ENCODE assay signal across 8 cellular contexts in the genomic region with DNA sequence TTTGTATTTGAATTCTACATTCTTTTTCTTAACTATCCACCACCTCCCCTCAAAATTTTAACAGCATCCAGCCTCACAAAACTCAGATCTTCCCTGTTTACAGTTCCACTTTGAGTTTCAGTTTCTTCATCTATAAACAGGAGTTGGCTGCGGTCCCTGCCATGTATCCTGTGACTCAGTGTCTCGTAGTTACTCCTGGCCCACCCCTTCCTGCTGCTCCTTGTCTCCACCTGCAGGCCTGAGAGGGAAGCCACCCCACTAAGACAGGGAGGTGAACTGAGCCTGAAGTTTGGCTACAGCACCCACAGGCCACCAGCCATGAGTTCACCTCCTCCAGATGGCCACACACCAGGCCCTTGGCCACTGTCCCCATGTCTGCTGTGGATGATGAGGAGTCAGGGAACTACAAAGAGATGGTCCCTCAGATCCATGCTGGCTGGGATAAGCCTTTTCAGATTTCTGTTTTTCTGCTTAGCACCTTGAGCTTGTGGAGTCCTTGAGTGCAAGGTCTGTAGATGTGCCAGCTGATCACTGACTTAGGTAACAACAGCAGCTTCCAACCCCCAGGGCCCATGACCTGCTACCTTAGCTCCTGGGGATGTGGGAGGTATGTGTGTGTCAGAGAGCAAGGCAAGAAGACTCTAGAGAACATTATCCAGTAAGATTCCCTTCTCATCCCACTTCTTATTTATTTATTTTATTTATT. TPM values are rescaled to one million over a fixed set of nuclear protein-coding genes. Genes with fewer than 3 reads are reported as not detected.
A peak's percentile ranks its signal among the peaks of the same experiment; 100 is the strongest.
DNase-seq lines count a peak whose midpoint lies in the region; ATAC-seq and TF ChIP-seq lines count a peak whose summit lies in the region.

No MANE protein-coding gene starts in this region.

- no peak overlapping the region for H4K8ac ChIP-seq in mesendoderm (ENCODE audit: low read depth, low read length)

- no peaks in the 10 kb centered on the region for H3K9me2 ChIP-seq in GM23338 (ENCODE audit: insufficient read depth)

- no peaks in the 10 kb centered on the region for H3K36me3 ChIP-seq in CD4-positive, alpha-beta memory T cell (ENCODE audit: insufficient read depth, low read length)
- H3K36me3 ChIP-seq in GM23338 (ENCODE audit: insufficient read depth), result no peaks in the 10 kb centered on the region
- H3K36me3 ChIP-seq in mesendoderm (ENCODE audit: control insufficient read depth, insufficient read depth, low read length), result no peaks in the 10 kb centered on the region
- no peaks in the 10 kb centered on the region for H3K36me3 ChIP-seq in ovary

- no peak overlapping the region for H3K56ac ChIP-seq in mesendoderm (ENCODE audit: low read length)

- H3K4me1 ChIP-seq in CD4-positive, alpha-beta memory T cell (ENCODE audit: insufficient read depth, low read length), result no peaks in the 10 kb centered on the region
- H3K4me1 ChIP-seq in GM23338 (ENCODE audit: insufficient read depth) (no peaks in the 10 kb centered on the region), mesendoderm (ENCODE audit: control insufficient read depth, low read depth, low read length) (no peaks in the 10 kb centered on the region), ovary (ENCODE audit: insufficient read depth) (no peaks in the 10 kb centered on the region)

- H3K4me1 Mint-ChIP-seq in CD4-positive, alpha-beta memory T cell, result peaks cover 4 to 6% (median 5%) of the 10 kb centered on the region in 4 donors
- H3K4me1 Mint-ChIP-seq in GM23338, result no peaks in the 10 kb centered on the region

- no peak for TF ChIP-seq POLR2A in ovary (IDR thresholded peaks at IDR 0.05)

- peaks cover 8% of the 10 kb centered on the region for H3K27me3 ChIP-seq in CD4-positive, alpha-beta memory T cell (ENCODE audit: insufficient read depth, low read length)
- H3K27me3 ChIP-seq in GM23338 (ENCODE audit: insufficient read depth) (no peaks in the 10 kb centered on the region), mesendoderm (ENCODE audit: insufficient read depth, low read length, poor library complexity) (no peaks in the 10 kb centered on the region), ovary (no peaks in the 10 kb centered on the region)

- H2AK5ac ChIP-seq in mesendoderm (ENCODE audit: low read length), result no peak overlapping the region

- peak; percentile 69; the same call in 2 of the 3 replicates for ATAC-seq in GM23338

- H3K9me3 Mint-ChIP-seq in CD4-positive, alpha-beta memory T cell, result no peaks in the 10 kb centered on the region
- no peaks in the 10 kb centered on the region for H3K9me3 Mint-ChIP-seq in GM23338

- H3K4me3 Mint-ChIP-seq in CD4-positive, alpha-beta memory T cell, result peak overlapping the region in 3 of 8 donors; percentile 11 to 66 (median 34)
- H3K4me3 Mint-ChIP-seq in GM23338, result no peak overlapping the region

- H3K9me3 ChIP-seq in CD4-positive, alpha-beta memory T cell (ENCODE audit: control insufficient read depth in 1 of 2, low read length in 2 of 2), result no peaks in the 10 kb centered on the region
- H3K9me3 ChIP-seq in ovary, result no peaks in the 10 kb centered on the region

- H3K4ac ChIP-seq in mesendoderm (ENCODE audit: low read depth, low read length), result no peak overlapping the region

- H3K4me2 ChIP-seq in GM23338 (no peak overlapping the region), mesendoderm (ENCODE audit: low read length) (no peak overlapping the region)

- CTCF ChIA-PET in CD4-positive, alpha-beta memory T cell (lab: Charles Lee; ENCODE audit: partially characterized antibody), result interaction anchor here (0.8 to 1.7 kb wide), 3 partner anchors 11 to 546 kb away, joined by 3 to 5 read pairs (median 4); a partner anchor contains a TSS

- no peak overlapping the region for H4K5ac ChIP-seq in mesendoderm (ENCODE audit: low read length)

- no peaks in the 10 kb centered on the region for H4K20me1 ChIP-seq in GM23338 (replicated peaks; ENCODE audit: insufficient read depth)

- no peaks in the 10 kb centered on the region for H3K79me1 ChIP-seq in mesendoderm (ENCODE audit: low read length)

- H3K27ac Mint-ChIP-seq in CD4-positive, alpha-beta memory T cell, result peak overlapping the region in 3 of 7 donors; percentile 30 to 77 (median 36)
- no peak overlapping the region for H3K27ac Mint-ChIP-seq in GM23338

- no peak overlapping the region for H2BK120ac ChIP-seq in mesendoderm (ENCODE audit: low read depth, low read length)

- H2BK15ac ChIP-seq in mesendoderm (replicated peaks; ENCODE audit: low read depth), result no peak overlapping the region

- H3K27ac ChIP-seq in CD4-positive, alpha-beta memory T cell (ENCODE audit: low read depth, low read length), result no peak overlapping the region
- no peak overlapping the region for H3K27ac ChIP-seq in GM23338 (ENCODE audit: low read depth)
- H3K27ac ChIP-seq in mesendoderm (ENCODE audit: low read depth, low read length), result no peak overlapping the region
- H3K27ac ChIP-seq in coronary artery, result peak overlapping the region in 1 of 2 donors; percentile 60
- no peak overlapping the region for H3K27ac ChIP-seq in ovary

- no peak overlapping the region for H3K4me3 ChIP-seq in CD4-positive, alpha-beta memory T cell (ENCODE audit: low read length in 2 of 2)
- no peak overlapping the region for H3K4me3 ChIP-seq in GM23338
- no peak overlapping the region for H3K4me3 ChIP-seq in mesendoderm (ENCODE audit: low read length)
- no peak overlapping the region for H3K4me3 ChIP-seq in coronary artery
- no peak overlapping the region for H3K4me3 ChIP-seq in ovary

- no peaks in the 10 kb centered on the region for H3K27me3 Mint-ChIP-seq in CD4-positive, alpha-beta memory T cell
- H3K27me3 Mint-ChIP-seq in GM23338 (ENCODE audit: insufficient read depth, low read depth, poor library complexity), result peaks cover 7% of the 10 kb centered on the region

- no peak overlapping the region for H3K23ac ChIP-seq in mesendoderm (ENCODE audit: low read length)

- no CpG with 5 or more reads among the region's 2 CpGs for WGBS in mesendoderm (ENCODE audit: extremely low coverage, insufficient coverage, low lambda C conversion rate)
- 50 to 57% (median 54%) methylated on average over 2 of the region's 2 CpGs for WGBS in ovary, 3 donors

- H3K79me2 ChIP-seq in GM23338 (replicated peaks; ENCODE audit: insufficient read depth) (no peaks in the 10 kb centered on the region), mesendoderm (ENCODE audit: control insufficient read depth, insufficient read depth, low read length) (no peaks in the 10 kb centered on the region)

- POLR2A ChIA-PET in CD4-positive, alpha-beta memory T cell (lab: Charles Lee; ENCODE audit: partially characterized antibody), result no interaction called here

- H3K9ac ChIP-seq in mesendoderm (ENCODE audit: low read length), result no peak overlapping the region

- TF ChIP-seq CTCF in GM23338 (conservative IDR thresholded peaks at IDR 0.05; ENCODE audit: low read depth in 2 of 2), result peak; percentile 59 to 76
- TF ChIP-seq CTCF in coronary artery (IDR thresholded peaks at IDR 0.05), result no peak
- no peak for TF ChIP-seq CTCF in ovary (IDR thresholded peaks at IDR 0.05)

- H2BK5ac ChIP-seq in mesendoderm (ENCODE audit: low read length), result no peak overlapping the region

- H3F3A ChIP-seq in GM23338 (replicated peaks; ENCODE audit: low read depth), result no peaks in the 10 kb centered on the region

- intact Hi-C loops in CD4-positive, alpha-beta memory T cell (cut with micrococcal nuclease), result loop anchor here (1.0 kb wide), 1 partner anchor 546 kb away; no protein-coding TSS in a partner anchor
- intact Hi-C loops in ovary (cut with DNase I), result no loop called here

- H3K18ac ChIP-seq in mesendoderm (ENCODE audit: low read length), result no peak overlapping the region

- DNase-seq in CD4-positive, alpha-beta memory T cell, result peak in 4 of 5 donors; percentile 6 to 47 (median 12)
- DNase-seq in GM23338 (ENCODE audit: low spot score), result peak; percentile 39
- peak; percentile 70 for DNase-seq in RKO (ENCODE audit: low spot score)
- peak; percentile 11 for DNase-seq in astrocyte of the hippocampus (ENCODE audit: low read depth, low spot score)
- peak; percentile 33 for DNase-seq in mesendoderm
- DNase-seq in coronary artery (ENCODE audit: low spot score), result no peak
- DNase-seq in DMS79 (lab: John Stamatoyannopoulos, UW), result no peak
- DNase-seq in ovary, result no peak

- TF ChIP-seq EP300 in ovary (IDR thresholded peaks at IDR 0.05), result no peak

- H2AFZ ChIP-seq in GM23338, result 0 out of 2 replicates have a peak overlapping the region, but pooled peaks have one; percentile 7

- no peaks in the 10 kb centered on the region for H3K36me3 Mint-ChIP-seq in CD4-positive, alpha-beta memory T cell
- H3K36me3 Mint-ChIP-seq in GM23338 (ENCODE audit: low read depth), result no peaks in the 10 kb centered on the region

TF ChIP-seq in GM23338, 12 proteins besides CTCF, POLR2A, EP300 and RAD21:
- TF ChIP-seq ZNF114 (CRISPR knock-in tag; IDR thresholded peaks at IDR 0.05), result no peak
TF ChIP-seq in GM23338: peak in this region for 0.

RNA-seq across cellular contexts. Expression of a gene that starts 37.5 kb away (rescaled TPM):
- total RNA-seq in CD4-positive, alpha-beta memory T cell, result 1 to 10 TPM in 1 of 2 experiments, under 1 TPM in 1; 0.58 to 1.2 TPM
- 1 to 10 TPM in 1 of 2 donors, under 1 TPM in 1; 0.31 to 1.8 TPM for polyA plus RNA-seq in CD4-positive, alpha-beta memory T cell
- total RNA-seq in GM23338 (2014; rRNA removed; shearing (Covaris generic)), result 0.97 TPM in 1 of 2 replicates, not detected in the other
- polyA plus RNA-seq in GM23338 (2016; fragmentation: Nextera tagmentation; extraction: Ambion mirVana) (not detected in 2 replicates), ovary (1 to 10 TPM in 1 of 2 donors, under 1 TPM in 1; 0.85 to 8.7 TPM)
- 0.14 TPM for polyA plus RNA-seq in mesendoderm (2013, experiment 1 of 2)
- 0.11 TPM for polyA plus RNA-seq in mesendoderm (2013, experiment 2 of 2)
- 1 to 10 TPM; 1.5 to 4.8 (median 3.5) TPM for total RNA-seq in ovary

Comparison
In these comparisons a context has a peak if more than half of its experiments do, and no peak if none do; other contexts are left out.
1. DNase-seq: peak in CD4-positive, alpha-beta memory T cell (4 of 5), GM23338 (single experiment), RKO (single experiment), astrocyte of the hippocampus (single experiment) and mesendoderm (single experiment); none in coronary artery (single experiment), DMS79 (single experiment) and ovary (0 of 5).
2. CTCF ChIP-seq: peak in GM23338 (2 of 2); none in coronary artery (single experiment) and ovary (0 of 3).